13 cellular contexts compared by ENCODE assay signal in the genomic region with DNA sequence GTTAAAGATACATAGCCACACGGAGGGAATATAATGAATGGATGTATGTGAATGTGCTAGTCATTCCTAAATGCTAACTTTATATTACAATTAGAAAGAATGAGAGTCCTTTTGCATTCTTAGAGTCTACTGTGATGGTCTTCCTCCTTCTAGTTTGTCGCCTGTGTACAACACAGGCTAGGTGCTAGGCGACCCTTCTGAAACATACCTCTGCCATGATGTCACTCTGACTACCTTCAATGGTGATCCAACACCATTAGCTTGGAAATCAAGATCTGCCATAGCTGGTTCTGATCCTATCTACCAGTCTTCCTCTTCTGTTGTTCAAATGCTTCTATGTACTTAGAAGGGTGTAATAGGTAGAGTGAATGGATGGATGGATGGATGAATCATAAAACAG.
DNase-seq lines count a peak whose midpoint lies in the region; ATAC-seq and TF ChIP-seq lines count a peak whose summit lies in the region.
"Had no signal": no experiment of that assay in that cellular context is flagged by ENCODE, and none has a peak within 500 bp of the region (broad histone marks: within the 10 kb centered on the region; RNA-seq: fewer than 3 reads in every experiment).

No MANE protein-coding gene starts in this region.

- POLR2A ChIA-PET in WTC11 (lab: Charles Lee) = interaction anchor here (1.0 kb wide), 1 partner anchor 230 kb away, joined by 4 read pairs; no protein-coding TSS in a partner anchor

- H3K4me1 ChIP-seq in rectal smooth muscle tissue (ENCODE audit: control insufficient read depth, insufficient read depth, low read length) (peaks cover 19% of the 10 kb centered on the region), trophoblast cell (ENCODE audit: control insufficient read depth in 1 of 2, insufficient read depth in 2 of 2, low read length in 2 of 2) (peaks cover 6 to 7% of the 10 kb centered on the region in 2 experiments), suprapubic skin (peaks cover 48% of the 10 kb centered on the region)

- no peak overlapping the region for H3K27ac Mint-ChIP-seq in WTC11

- ATAC-seq in WTC11 = peak; percentile 12; the same call in 1 of the 2 replicates
- ATAC-seq: K562; stimulated activated naive B cell treated with anti-CD40 and anti-IgM and Interleukin-4, amounts not matched to agents 10 μg/mL and 1 μg/mL and 100 μg/mL, for 72 hours had no signal

- H2BK12ac ChIP-seq in trophoblast cell (ENCODE audit: low read length) = no peak overlapping the region

- H3K14ac ChIP-seq in trophoblast cell (ENCODE audit: low read length) = no peak overlapping the region

- no peak overlapping the region for H3K23ac ChIP-seq in trophoblast cell (ENCODE audit: low read length)

- H3K4ac ChIP-seq in trophoblast cell (ENCODE audit: low read depth, low read length) = no peak overlapping the region

- H3K79me2 ChIP-seq in trophoblast cell (ENCODE audit: control insufficient read depth, insufficient read depth, low read length, poor library complexity) = peaks cover 2% of the 10 kb centered on the region

- no peaks in the 10 kb centered on the region for H3K9me3 ChIP-seq in trophoblast cell (ENCODE audit: insufficient read depth, low read depth, low read length)
- no peaks in the 10 kb centered on the region for H3K9me3 ChIP-seq in suprapubic skin

- WGBS in trophoblast cell (ENCODE audit: extremely low coverage, insufficient coverage, insufficient read length) = no CpG with 5 or more reads among the region's 3 CpGs
- 96% methylated on average over 3 of the region's 3 CpGs for WGBS in suprapubic skin

- peaks cover 5% of the 10 kb centered on the region for H3K79me1 ChIP-seq in trophoblast cell (ENCODE audit: low read length)

- no peak overlapping the region for H2AK5ac ChIP-seq in trophoblast cell (ENCODE audit: low read length)

- H2AFZ ChIP-seq in trophoblast cell (ENCODE audit: insufficient read depth, low read length, poor library complexity) = no peak overlapping the region

- TF ChIP-seq POLR2A in suprapubic skin (IDR thresholded peaks at IDR 0.05) = no peak

- TF ChIP-seq EP300 in suprapubic skin (IDR thresholded peaks at IDR 0.05) = no peak

- H2BK5ac ChIP-seq in trophoblast cell (ENCODE audit: low read depth, low read length, poor library complexity) = no peak overlapping the region

- no peak overlapping the region for H2BK120ac ChIP-seq in trophoblast cell (ENCODE audit: insufficient read depth, low read length, poor library complexity)

- H3K27me3 ChIP-seq in rectal smooth muscle tissue (ENCODE audit: control insufficient read depth, insufficient read depth, low read length) (no peaks in the 10 kb centered on the region), trophoblast cell (ENCODE audit: insufficient read depth, low read length) (no peaks in the 10 kb centered on the region), suprapubic skin (no peaks in the 10 kb centered on the region)

- peak overlapping the region; percentile 72 for H3K27ac ChIP-seq in rectal smooth muscle tissue (ENCODE audit: low read depth, low read length)
- no peak overlapping the region for H3K27ac ChIP-seq in trophoblast cell (ENCODE audit: low read depth, low read length)
- H3K27ac ChIP-seq in suprapubic skin = no peak overlapping the region

- H3K36me3 ChIP-seq in rectal smooth muscle tissue (ENCODE audit: control insufficient read depth, insufficient read depth, low read length) (no peaks in the 10 kb centered on the region), trophoblast cell (ENCODE audit: control insufficient read depth in 1 of 2, insufficient read depth in 2 of 2, low read length in 2 of 2) (no peaks in the 10 kb centered on the region), suprapubic skin (no peaks in the 10 kb centered on the region)

- H3K4me1 Mint-ChIP-seq in WTC11 = peaks cover 47% of the 10 kb centered on the region

- H3K27me3 Mint-ChIP-seq in WTC11 (ENCODE audit: low read depth) = no peaks in the 10 kb centered on the region
- H3K27me3 Mint-ChIP-seq: stimulated activated naive B cell treated with anti-CD40 and anti-IgM and Interleukin-4, amounts not matched to agents 10 μg/mL and 1 μg/mL and 100 μg/mL, for 72 hours had no signal

- peaks cover 10% of the 10 kb centered on the region for H3K36me3 Mint-ChIP-seq in WTC11

- H4K12ac ChIP-seq in trophoblast cell (ENCODE audit: low read depth, low read length) = no peak overlapping the region

- peaks cover 11% of the 10 kb centered on the region for H3K9me3 Mint-ChIP-seq in WTC11
- H3K9me3 Mint-ChIP-seq: stimulated activated naive B cell treated with anti-CD40 and anti-IgM and Interleukin-4, amounts not matched to agents 10 μg/mL and 1 μg/mL and 100 μg/mL, for 72 hours had no signal

- H3K4me3 ChIP-seq in rectal smooth muscle tissue (ENCODE audit: low read length) = no peak overlapping the region
- H3K4me3 ChIP-seq in trophoblast cell (ENCODE audit: low read depth, low read length) = no peak overlapping the region
- no peak overlapping the region for H3K4me3 ChIP-seq in suprapubic skin
- H3K4me3 ChIP-seq: K562 had no signal

- H3K9ac ChIP-seq in rectal smooth muscle tissue (ENCODE audit: low read length) = no peak overlapping the region
- no peak overlapping the region for H3K9ac ChIP-seq in trophoblast cell (ENCODE audit: low read length)

- TF ChIP-seq CTCF in WTC11 (IDR thresholded peaks at IDR 0.05) (no peak), suprapubic skin (IDR thresholded peaks at IDR 0.05) (no peak)

- H3K4me3 Mint-ChIP-seq in WTC11 = peak overlapping the region; percentile 58; the same call in 1 of the 2 replicates

- no peak overlapping the region for H4K8ac ChIP-seq in trophoblast cell (ENCODE audit: low read depth, low read length)

- H3K4me2 ChIP-seq in trophoblast cell (ENCODE audit: low read length) = no peak overlapping the region

- H3K18ac ChIP-seq in trophoblast cell (ENCODE audit: low read length) = no peak overlapping the region

- no peak overlapping the region for H4K91ac ChIP-seq in trophoblast cell (ENCODE audit: low read depth, low read length)

- CTCF ChIA-PET in WTC11 (lab: Charles Lee) = interaction anchor here (0.7 kb wide), 1 partner anchor 83 kb away, joined by 3 read pairs; no protein-coding TSS in a partner anchor

- peak; percentile 15 for DNase-seq in ELR (ENCODE audit: low read depth)
- no peak for DNase-seq in WTC11 (ENCODE audit: low spot score)
- DNase-seq in islet precursor cell = peak; percentile 69
- no peak for DNase-seq in stimulated activated CD4-positive, alpha-beta T cell treated with anti-CD3 and anti-CD28 coated beads, Interleukin-12 subunit alpha, Interleukin-12 subunit beta, amount 100 ng/mL, for 4 hours
- DNase-seq in trophoblast cell = no peak
- no peak for DNase-seq in HUDEP-2 (lab: John Stamatoyannopoulos, UW; ENCODE audit: unreplicated experiment in 76 of 76)
- no peak for DNase-seq in suprapubic skin (ENCODE audit: low spot score in 2 of 2)
- DNase-seq: activated effector memory CD4-positive, alpha-beta T cell treated with Interleukin-2 at 50 U/mL for 16 hours; NCI-H1105 treated with DMSO at 0.1 percent for 48 hours; SIG-M5; stimulated activated naive B cell treated with anti-CD40 and anti-IgM and Interleukin-4, amounts not matched to agents 10 μg/mL and 1 μg/mL and 100 μg/mL, for 72 hours had no signal

TF ChIP-seq in WTC11, 78 proteins besides CTCF, POLR2A, EP300 and RAD21 (continues in another document):
- TF ChIP-seq NR3C1 (CRISPR knock-in tag; conservative IDR thresholded peaks at IDR 0.05; ENCODE audit: low read depth) = no peak
- TF ChIP-seq, protein P1, sequence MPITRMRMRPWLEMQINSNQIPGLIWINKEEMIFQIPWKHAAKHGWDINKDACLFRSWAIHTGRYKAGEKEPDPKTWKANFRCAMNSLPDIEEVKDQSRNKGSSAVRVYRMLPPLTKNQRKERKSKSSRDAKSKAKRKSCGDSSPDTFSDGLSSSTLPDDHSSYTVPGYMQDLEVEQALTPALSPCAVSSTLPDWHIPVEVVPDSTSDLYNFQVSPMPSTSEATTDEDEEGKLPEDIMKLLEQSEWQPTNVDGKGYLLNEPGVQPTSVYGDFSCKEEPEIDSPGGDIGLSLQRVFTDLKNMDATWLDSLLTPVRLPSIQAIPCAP (CRISPR knock-in tag; IDR thresholded peaks at IDR 0.05) = no peak
- TF ChIP-seq, protein P2, sequence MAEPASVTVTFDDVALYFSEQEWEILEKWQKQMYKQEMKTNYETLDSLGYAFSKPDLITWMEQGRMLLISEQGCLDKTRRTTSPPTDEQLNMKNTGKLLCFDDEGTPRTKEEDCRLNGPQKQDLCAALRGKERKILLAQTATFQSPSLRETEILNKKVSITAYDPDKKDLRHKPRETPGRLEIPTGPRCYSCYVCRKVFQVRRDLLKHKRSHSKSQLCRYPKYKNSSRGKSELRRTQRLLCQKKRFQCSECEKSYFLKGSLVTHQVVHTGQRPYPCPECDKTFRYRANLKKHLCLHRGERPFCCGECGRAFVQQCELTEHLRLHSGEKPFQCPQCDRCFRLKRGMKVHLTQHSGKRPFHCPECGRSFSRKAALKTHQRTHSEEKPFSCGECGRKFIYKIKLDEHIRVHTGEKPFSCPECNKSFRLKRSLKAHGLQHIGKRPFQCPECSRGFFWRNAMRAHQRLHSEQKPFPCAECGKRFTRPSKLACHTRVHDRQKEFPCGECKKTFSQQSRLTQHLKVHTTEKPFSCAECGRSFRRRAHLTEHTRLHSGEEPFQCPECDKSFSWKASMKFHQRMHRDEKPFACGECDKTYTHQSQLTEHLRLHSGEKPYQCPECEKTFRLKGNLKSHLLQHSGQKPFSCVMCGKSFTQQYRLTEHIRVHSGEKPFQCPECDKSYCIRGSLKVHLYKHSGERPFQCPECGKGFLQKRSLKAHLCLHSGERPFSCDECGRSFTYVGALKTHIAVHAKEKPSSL (CRISPR knock-in tag; conservative IDR thresholded peaks at IDR 0.05) = no peak
- TF ChIP-seq ZNF671 (CRISPR knock-in tag; IDR thresholded peaks at IDR 0.05) = no peak
- TF ChIP-seq, protein P3, sequence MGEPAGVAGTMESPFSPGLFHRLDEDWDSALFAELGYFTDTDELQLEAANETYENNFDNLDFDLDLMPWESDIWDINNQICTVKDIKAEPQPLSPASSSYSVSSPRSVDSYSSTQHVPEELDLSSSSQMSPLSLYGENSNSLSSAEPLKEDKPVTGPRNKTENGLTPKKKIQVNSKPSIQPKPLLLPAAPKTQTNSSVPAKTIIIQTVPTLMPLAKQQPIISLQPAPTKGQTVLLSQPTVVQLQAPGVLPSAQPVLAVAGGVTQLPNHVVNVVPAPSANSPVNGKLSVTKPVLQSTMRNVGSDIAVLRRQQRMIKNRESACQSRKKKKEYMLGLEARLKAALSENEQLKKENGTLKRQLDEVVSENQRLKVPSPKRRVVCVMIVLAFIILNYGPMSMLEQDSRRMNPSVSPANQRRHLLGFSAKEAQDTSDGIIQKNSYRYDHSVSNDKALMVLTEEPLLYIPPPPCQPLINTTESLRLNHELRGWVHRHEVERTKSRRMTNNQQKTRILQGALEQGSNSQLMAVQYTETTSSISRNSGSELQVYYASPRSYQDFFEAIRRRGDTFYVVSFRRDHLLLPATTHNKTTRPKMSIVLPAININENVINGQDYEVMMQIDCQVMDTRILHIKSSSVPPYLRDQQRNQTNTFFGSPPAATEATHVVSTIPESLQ (CRISPR knock-in tag; IDR thresholded peaks at IDR 0.05) = no peak
- no peak for TF ChIP-seq ZNF232 (CRISPR knock-in tag; IDR thresholded peaks at IDR 0.05)

Comparison
In these comparisons a context has a peak if more than half of its experiments do, and no peak if none do; other contexts are left out.
1. DNase-seq: peak in ELR (single experiment) and islet precursor cell (single experiment); none in WTC11 (single experiment), stimulated activated CD4-positive, alpha-beta T cell treated with anti-CD3 and anti-CD28 coated beads, Interleukin-12 subunit alpha, Interleukin-12 subunit beta, amount 100 ng/mL, for 4 hours (single experiment), trophoblast cell (0 of 2), HUDEP-2 (0 of 76) and suprapubic skin (0 of 2).